Comparison of ENCODE assay signal across 18 cellular contexts in the genomic region with DNA sequence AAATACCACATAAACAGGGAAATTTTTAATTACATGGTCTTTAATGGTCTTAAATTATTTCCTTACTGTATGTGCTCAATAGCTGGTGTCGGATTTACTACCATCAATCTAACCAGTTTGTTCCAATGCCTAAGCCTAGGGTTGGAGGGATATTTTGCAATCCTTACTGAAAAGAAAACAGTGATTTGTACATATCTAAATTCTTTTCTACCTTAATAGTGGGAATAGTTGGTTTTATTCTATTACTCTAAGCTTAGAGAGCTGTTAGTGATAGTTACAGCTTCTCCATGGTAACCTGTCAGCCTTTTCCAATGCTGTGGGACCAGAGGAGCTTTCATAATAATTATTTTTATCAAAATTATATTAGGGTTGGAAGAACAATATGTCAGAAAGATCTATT.
A peak's percentile ranks its signal among the peaks of the same experiment; 100 is the strongest.
DNase-seq lines count a peak whose midpoint lies in the region; ATAC-seq and TF ChIP-seq lines count a peak whose summit lies in the region.
"Had no signal": no experiment of that assay in that cellular context is flagged by ENCODE, and none has a peak within 500 bp of the region (broad histone marks: within the 10 kb centered on the region; RNA-seq: fewer than 3 reads in every experiment).

No MANE protein-coding gene starts in this region.

- H3K9ac ChIP-seq in GM23248, result no peak overlapping the region

- no peaks in the 10 kb centered on the region for H3K36me3 ChIP-seq in GM23248 (ENCODE audit: low read depth)
- no peaks in the 10 kb centered on the region for H3K36me3 ChIP-seq in hepatocyte (replicated peaks; ENCODE audit: insufficient read depth, low read depth)

- no peak overlapping the region for H2AFZ ChIP-seq in GM23248
- no peak overlapping the region for H2AFZ ChIP-seq in hepatocyte

- ATAC-seq in HG03565 (IDR thresholded peaks at IDR 0.05; ENCODE audit: unreplicated experiment), result no peak
- ATAC-seq: GM12878, K562, Panc1 had no signal

- H3K4me2 ChIP-seq in GM23248 (ENCODE audit: unreplicated experiment), result peak overlapping the region; percentile 44
- H3K4me2 ChIP-seq in hepatocyte, result no peak overlapping the region

- no peaks in the 10 kb centered on the region for H4K20me1 ChIP-seq in GM23248 (ENCODE audit: insufficient read depth)
- no peaks in the 10 kb centered on the region for H4K20me1 ChIP-seq in hepatocyte (ENCODE audit: insufficient read depth, poor library complexity, severe bottlenecking)

- H3K27me3 ChIP-seq in GM23248 (replicated peaks; ENCODE audit: insufficient read depth) (no peaks in the 10 kb centered on the region), hepatocyte (no peaks in the 10 kb centered on the region)

- DNase-seq in GM23248 (peak; percentile 32), fibroblast of the aortic adventitia (ENCODE audit: low read depth) (peak; percentile 8), stromal cell of bone marrow (ENCODE audit: low read depth) (peak; percentile 1), hepatocyte (ENCODE audit: low spot score) (no peak), NCI-H748 treated with DMSO at 0.1 percent for 48 hours (lab: John Stamatoyannopoulos, UW) (no peak)
- DNase-seq: CD4-positive, alpha-beta memory T cell; DMS79; GOT3; MV-4-11; NCI-H1417 treated with DMSO at 0.1 percent for 48 hours; NCI-H2029; NCI-H2171; NCI-H774 had no signal

- H3K27ac ChIP-seq in GM23248 (peak overlapping the region; percentile 29; the same call in 1 of the 2 replicates), VCaP (peak overlapping the region; percentile 83), hepatocyte (no peak overlapping the region)

- 97 to 100% methylated on average over 1 of the region's 1 CpG for WGBS in GM23248 (ENCODE audit: low coverage in 1 of 2, low lambda C conversion rate in 2 of 2, missing lambda C conversion rate in 2 of 2), 2 experiments
- WGBS in hepatocyte (ENCODE audit: low lambda C conversion rate, missing lambda C conversion rate), result 91% methylated on average over 1 of the region's 1 CpG

- H3K9me3 ChIP-seq in GM23248 (ENCODE audit: low read depth), result no peaks in the 10 kb centered on the region
- no peaks in the 10 kb centered on the region for H3K9me3 ChIP-seq in hepatocyte (ENCODE audit: low read depth)

- H3K4me3 ChIP-seq in GM23248, result no peak overlapping the region
- no peak overlapping the region for H3K4me3 ChIP-seq in fibroblast of the aortic adventitia (ENCODE audit: low read depth, low read length)
- H3K4me3 ChIP-seq in hepatocyte, result no peak overlapping the region
- H3K4me3 ChIP-seq: GM12878, K562 had no signal

- in situ Hi-C loops in GM23248 (cut with MboI), result no loop called here

- TF ChIP-seq CTCF in VCaP (conservative IDR thresholded peaks at IDR 0.05), result no peak
- no peak for TF ChIP-seq CTCF in fibroblast of the aortic adventitia (IDR thresholded peaks at IDR 0.05; ENCODE audit: insufficient read depth, low read length)
- no peak for TF ChIP-seq CTCF in hepatocyte (IDR thresholded peaks at IDR 0.05; ENCODE audit: poor library complexity)

- H3K9me2 ChIP-seq in GM23248 (ENCODE audit: insufficient read depth) (no peaks in the 10 kb centered on the region; the same call in 1 of the 2 replicates), hepatocyte (replicated peaks; ENCODE audit: insufficient read depth) (no peaks in the 10 kb centered on the region)

- H3K4me1 ChIP-seq in GM23248 (ENCODE audit: insufficient read depth) (peaks cover 24% of the 10 kb centered on the region), hepatocyte (ENCODE audit: insufficient read depth) (no peaks in the 10 kb centered on the region)

- H3K79me2 ChIP-seq in GM23248 (ENCODE audit: insufficient read depth) (peaks cover 10% of the 10 kb centered on the region; the same call in 1 of the 2 replicates), hepatocyte (no peaks in the 10 kb centered on the region)

- H3F3A ChIP-seq in GM23248 (ENCODE audit: insufficient read depth), result 0 out of 2 replicates have a peak, but pooled peaks cover 5% of the 10 kb centered on the region

Comparison
In these comparisons a context has a peak if more than half of its experiments do, and no peak if none do; other contexts are left out.
1. DNase-seq: peak in GM23248 (single experiment), fibroblast of the aortic adventitia (single experiment) and stromal cell of bone marrow (single experiment); none in hepatocyte (single experiment) and NCI-H748 treated with DMSO at 0.1 percent for 48 hours (single experiment).